9 cellular contexts compared by ENCODE assay signal in the genomic region with DNA sequence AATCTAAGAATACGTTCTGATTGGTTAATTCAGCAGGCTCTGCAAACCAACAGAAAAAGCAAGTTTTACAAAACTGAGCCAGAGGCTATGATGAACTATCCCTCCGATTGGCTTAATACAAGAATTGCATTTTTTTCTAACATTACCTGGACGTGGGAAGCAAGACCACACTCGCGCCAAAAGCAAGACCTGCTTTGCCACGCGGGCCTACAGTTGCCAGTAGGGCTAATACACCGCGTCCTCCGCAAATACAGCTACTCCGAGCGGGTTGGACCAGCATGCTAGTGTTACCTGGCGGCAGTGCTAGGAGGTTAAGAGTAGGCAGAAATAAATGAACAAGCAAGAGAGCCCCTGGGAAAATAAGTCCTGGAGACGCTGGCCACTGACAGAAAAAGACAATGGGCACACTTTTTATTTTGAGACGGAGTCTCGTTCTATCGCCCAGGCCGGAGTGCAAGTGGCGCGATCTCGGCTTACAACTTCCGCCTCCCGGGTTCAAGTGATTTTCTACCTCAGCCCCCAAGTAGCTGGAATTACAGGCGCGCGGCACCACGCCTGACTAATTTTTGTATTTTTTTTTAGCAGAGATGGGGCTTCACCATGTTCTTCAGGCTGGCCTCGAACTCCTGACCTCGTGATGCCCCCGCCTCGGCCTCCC.
DNase-seq lines count a peak whose midpoint lies in the region; ATAC-seq, FAIRE-seq and TF ChIP-seq lines count a peak whose summit lies in the region.
"Had no signal": no experiment of that assay in that cellular context is flagged by ENCODE, and none has a peak within 500 bp of the region (broad histone marks: within the 10 kb centered on the region; RNA-seq: fewer than 3 reads in every experiment).

No MANE protein-coding gene starts in this region.

- H3K9ac ChIP-seq in BLaER1 = peak overlapping the region; percentile 93
- peak overlapping the region; percentile 91 for H3K9ac ChIP-seq in PC-3 (ENCODE audit: low read length)

- no peak for FAIRE-seq in HTR-8/SVneo (lab: Jason Lieb, UNC)
- FAIRE-seq: islet of Langerhans had no signal

- H3K36me3 Mint-ChIP-seq in brain = no peaks in the 10 kb centered on the region
- H3K36me3 Mint-ChIP-seq in memory B cell = no peaks in the 10 kb centered on the region

- TF ChIP-seq CTCF in PC-3 (conservative IDR thresholded peaks at IDR 0.05; ENCODE audit: low read depth, low read length) = no peak
- no peak for TF ChIP-seq CTCF in brain (conservative IDR thresholded peaks at IDR 0.05)
- no peak for TF ChIP-seq CTCF in thoracic aorta (IDR thresholded peaks at IDR 0.05)

- H3K27ac Mint-ChIP-seq in brain (peak overlapping the region; percentile 6 to 97 (median 88)), memory B cell (peak overlapping the region; percentile 98)

- peak overlapping the region; percentile 72 for H3K4me3 ChIP-seq in BLaER1
- H3K4me3 ChIP-seq in PC-3 (ENCODE audit: low read length) = peak overlapping the region; percentile 68
- peak overlapping the region; percentile 72 for H3K4me3 ChIP-seq in thoracic aorta

- DNase-seq in PC-3 (peak; percentile 95), memory B cell (ENCODE audit: low spot score in 2 of 2) (no peak), thoracic aorta (ENCODE audit: low spot score) (no peak), NCI-H510A (lab: John Stamatoyannopoulos, UW) (no peak), HTR-8/SVneo (ENCODE audit: insufficient read length, low spot score) (no peak)

- H3K4me3 Mint-ChIP-seq in brain (peak overlapping the region; percentile 89 to 98 (median 91)), memory B cell (peak overlapping the region; percentile 95)

- CTCF ChIA-PET in PC-3 (lab: Charles Lee) = no interaction called here

- H3K4me1 Mint-ChIP-seq in brain (peaks cover 42% of the 10 kb centered on the region), memory B cell (peaks cover 9% of the 10 kb centered on the region)

- no peaks in the 10 kb centered on the region for H3K9me2 ChIP-seq in PC-3 (replicated peaks; ENCODE audit: low read length)

- POLR2A ChIA-PET in PC-3 (lab: Charles Lee; ENCODE audit: unreplicated experiment) = interaction anchor here (0.6 to 4.2 kb wide), 7 partner anchors 9 to 182 kb away, joined by 3 to 56 read pairs (median 15); a partner anchor contains a TSS

- H3K4me1 ChIP-seq in BLaER1 (peaks cover 42% of the 10 kb centered on the region), PC-3 (ENCODE audit: insufficient read depth, low read length) (peaks cover 40% of the 10 kb centered on the region), thoracic aorta (ENCODE audit: control insufficient read depth in 1 of 2, low read depth in 2 of 2) (peaks cover 0 to 15% of the 10 kb centered on the region in 2 donors)

- peaks cover 7% of the 10 kb centered on the region for H3K27me3 Mint-ChIP-seq in brain
- no peaks in the 10 kb centered on the region for H3K27me3 Mint-ChIP-seq in memory B cell

- H3K4me2 ChIP-seq in BLaER1 = peak overlapping the region; percentile 79
- peak overlapping the region; percentile 81 for H3K4me2 ChIP-seq in PC-3 (ENCODE audit: low read length)

- no peaks in the 10 kb centered on the region for H3F3A ChIP-seq in PC-3 (ENCODE audit: low read length, unreplicated experiment)

- ATAC-seq in GM21529 (IDR thresholded peaks at IDR 0.05; ENCODE audit: unreplicated experiment) (peak; percentile 16), PC-3 (peak; percentile 41), memory B cell (ENCODE audit: low read depth) (no peak), thoracic aorta (ENCODE audit: insufficient number of reproducible peaks, low FRiP score, low read depth) (no peak)

- no peaks in the 10 kb centered on the region for H3K36me3 ChIP-seq in BLaER1
- no peaks in the 10 kb centered on the region for H3K36me3 ChIP-seq in PC-3 (ENCODE audit: low read depth, low read length)
- H3K36me3 ChIP-seq in thoracic aorta = no peaks in the 10 kb centered on the region

- H3K27me3 ChIP-seq in BLaER1 (peaks cover 4% of the 10 kb centered on the region; the same call in 1 of the 2 replicates), PC-3 (ENCODE audit: low read length) (no peaks in the 10 kb centered on the region), thoracic aorta (replicated peaks; ENCODE audit: insufficient read depth) (no peaks in the 10 kb centered on the region)

- TSS peak; percentile 64 for BruUV-seq in PC-3 (replicated peaks; lab: Mats Ljungman, UMichigan)

- peaks cover 23% of the 10 kb centered on the region; the same call in 1 of the 2 replicates for H4K20me1 ChIP-seq in BLaER1
- no peaks in the 10 kb centered on the region for H4K20me1 ChIP-seq in PC-3 (ENCODE audit: low read length)

- peaks cover 0 to 6% (median 0%) of the 10 kb centered on the region in 5 experiments for H3K9me3 Mint-ChIP-seq in brain
- no peaks in the 10 kb centered on the region for H3K9me3 Mint-ChIP-seq in memory B cell

- H2AFZ ChIP-seq in PC-3 (ENCODE audit: low read length) = peak overlapping the region; percentile 70

- no peaks in the 10 kb centered on the region for H3K79me2 ChIP-seq in PC-3 (ENCODE audit: low read length)

- H3K9me3 ChIP-seq in BLaER1 (no peaks in the 10 kb centered on the region), PC-3 (ENCODE audit: low read length) (no peaks in the 10 kb centered on the region), thoracic aorta (no peaks in the 10 kb centered on the region)

- H3K27ac ChIP-seq in BLaER1 (peak overlapping the region; percentile 95), PC-3 (ENCODE audit: low read length) (peak overlapping the region; percentile 79), thoracic aorta (peak overlapping the region; percentile 26 to 82)

- intact Hi-C loops in PC-3 (cut with micrococcal nuclease) = loop anchor here (1.0 to 5.0 kb wide), 2 partner anchors 16 to 339 kb away; no protein-coding TSS in a partner anchor

Comparison
In these comparisons a context has a peak if more than half of its experiments do, and no peak if none do; other contexts are left out.
1. ATAC-seq: peak in GM21529 (single experiment) and PC-3 (single experiment); none in memory B cell (single experiment) and thoracic aorta (single experiment).
2. Peak in every context shown above with its lines, with median percentiles within 50 percentile points of each other: H3K27ac ChIP-seq and H3K4me3 ChIP-seq.